In genomic region chr17:49508061-49508865, GRCh38 we compare ENCODE assay signal across 14 cellular contexts. TPM values are rescaled to one million over a fixed set of nuclear protein-coding genes. Genes with fewer than 3 reads are reported as not detected.
A peak's percentile ranks its signal among the peaks of the same experiment; 100 is the strongest.
DNase-seq lines count a peak whose midpoint lies in the region; ATAC-seq, FAIRE-seq and TF ChIP-seq lines count a peak whose summit lies in the region.
"Had no signal": no experiment of that assay in that cellular context is flagged by ENCODE, and none has a peak within 500 bp of the region (broad histone marks: within the 10 kb centered on the region; RNA-seq: fewer than 3 reads in every experiment).

No MANE protein-coding gene starts in this region.

- peak overlapping the region; percentile 71 for H3K27ac ChIP-seq in prostate gland
- H3K27ac ChIP-seq: gastroesophageal sphincter, thoracic aorta had no signal

- no peaks in the 10 kb centered on the region for H3K27me3 ChIP-seq in prostate gland (replicated peaks; ENCODE audit: insufficient read depth)

- WGBS in prostate gland, result 31% methylated on average over 17 of the region's 17 CpGs

- no peaks in the 10 kb centered on the region for H3K9me3 ChIP-seq in prostate gland
- H3K9me3 ChIP-seq: gastroesophageal sphincter, thoracic aorta had no signal

- H3K4me3 ChIP-seq in epithelial cell of esophagus (ENCODE audit: low read length) (no peak overlapping the region), prostate gland (no peak overlapping the region)
- H3K4me3 ChIP-seq: gastroesophageal sphincter, thoracic aorta had no signal

- intact Hi-C loops in prostate gland (cut with DNase I), result no loop called here

- no peaks in the 10 kb centered on the region for H3K36me3 ChIP-seq in prostate gland
- H3K36me3 ChIP-seq: gastroesophageal sphincter, thoracic aorta had no signal

- FAIRE-seq in H54 (lab: Jason Lieb, UNC), result peak; percentile 36

- ATAC-seq in GM19035 (IDR thresholded peaks at IDR 0.05; ENCODE audit: unreplicated experiment) (no peak), HG03196 (IDR thresholded peaks at IDR 0.05; ENCODE audit: unreplicated experiment) (no peak)
- ATAC-seq: gastroesophageal sphincter; naive thymus-derived CD8-positive, alpha-beta T cell had no signal

- TF ChIP-seq POLR2A in H54 (IDR thresholded peaks at IDR 0.05; ENCODE audit: low read depth, low read length) (no peak), prostate gland (IDR thresholded peaks at IDR 0.05) (peak; percentile 7)

- DNase-seq in H54 (ENCODE audit: insufficient read length, low spot score), result peak; percentile 79
- peak; percentile 79 for DNase-seq in NCI-H2196 (lab: John Stamatoyannopoulos, UW; ENCODE audit: unreplicated experiment)
- peak; percentile 96 for DNase-seq in epithelial cell of esophagus (ENCODE audit: low read depth)
- DNase-seq in prostate gland (ENCODE audit: low spot score), result peak; percentile 90
- DNase-seq in hypothalamus (lab: John Stamatoyannopoulos, UW), result no peak
- DNase-seq: activated CD8-positive, alpha-beta memory T cell treated with anti-CD3 and anti-CD28 coated beads, Interleukin-2, amount 50 U/mL, for 48 hours; central memory CD4-positive, alpha-beta T cell; stimulated activated CD4-positive, alpha-beta T cell treated with anti-CD3 and anti-CD28 coated beads, Interleukin-1b, Interleukin-23, amount 100 ng/mL, for 48 hours; T-helper 1 cell had no signal

- H3K4me1 ChIP-seq in prostate gland (replicated peaks), result no peaks in the 10 kb centered on the region

- TF ChIP-seq CTCF in epithelial cell of esophagus (IDR thresholded peaks at IDR 0.05; ENCODE audit: insufficient read depth, low read depth, low read length, missing control alignments), result no peak
- no peak for TF ChIP-seq CTCF in prostate gland (IDR thresholded peaks at IDR 0.05)

RNA-seq across cellular contexts. Expression of gene NGFR, which starts 13.2 kb away (rescaled TPM):
- 10 to 100 TPM; 30.1 to 34.4 TPM for total RNA-seq in prostate gland

Comparison
In these comparisons a context has a peak if more than half of its experiments do, and no peak if none do; other contexts are left out.
1. DNase-seq: peak in H54 (single experiment), NCI-H2196 (single experiment), epithelial cell of esophagus (single experiment) and prostate gland (single experiment); none in hypothalamus (0 of 51).